Comparison of ENCODE assay signal across 17 cellular contexts in the genomic region with DNA sequence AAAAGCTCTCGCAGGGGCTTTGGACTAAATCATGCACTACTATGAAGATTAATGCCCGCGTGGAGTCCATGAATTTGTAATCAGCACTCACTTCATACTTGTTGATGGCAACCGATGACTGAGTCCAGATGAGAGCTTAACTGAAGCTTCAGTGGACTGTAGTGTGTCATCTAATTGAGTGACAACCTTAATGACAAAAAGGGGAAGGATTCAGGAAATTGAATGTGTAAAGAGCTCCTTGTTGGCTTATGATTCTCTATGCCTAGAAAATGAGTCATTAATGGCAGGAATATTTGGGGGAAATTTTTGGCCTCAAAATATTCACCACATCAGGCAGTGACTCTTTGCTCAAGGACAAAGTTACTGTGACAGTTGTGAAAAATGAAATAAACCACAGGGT. TPM values are rescaled to one million over a fixed set of nuclear protein-coding genes. Genes with fewer than 3 reads are reported as not detected.
DNase-seq lines count a peak whose midpoint lies in the region; ATAC-seq, FAIRE-seq and TF ChIP-seq lines count a peak whose summit lies in the region.
"Had no signal": no experiment of that assay in that cellular context is flagged by ENCODE, and none has a peak within 500 bp of the region (broad histone marks: within the 10 kb centered on the region; RNA-seq: fewer than 3 reads in every experiment).

No MANE protein-coding gene starts in this region.

- in situ Hi-C loops in K562 (cut with MboI) = loop anchor here (25.0 kb wide), 1 partner anchor 468 kb away; no protein-coding TSS in a partner anchor

- H3K27me3 ChIP-seq in K562 (ENCODE audit: control insufficient read depth in 2 of 2, insufficient read depth in 2 of 2, low read length in 2 of 2) (no peaks in the 10 kb centered on the region), right cardiac atrium (ENCODE audit: control insufficient read depth, insufficient read depth) (no peaks in the 10 kb centered on the region)

- no peak for TF ChIP-seq EP300 in K562 (IDR thresholded peaks at IDR 0.05; ENCODE audit: low read length)

- peak overlapping the region; percentile 1; the same call in 1 of the 2 replicates for H2AFZ ChIP-seq in K562 (ENCODE audit: low read depth, low read length)

- H3K4me2 ChIP-seq in K562 (ENCODE audit: insufficient read depth, low read length) = no peak overlapping the region

- H4K20me1 ChIP-seq in K562 (replicated peaks; ENCODE audit: control insufficient read depth, insufficient read depth, low read length) = no peaks in the 10 kb centered on the region

- H3K4me1 ChIP-seq in K562 (replicated peaks in 1 of 2; ENCODE audit: control insufficient read depth in 2 of 2, insufficient read depth in 2 of 2, low read length in 2 of 2) = peaks cover under 1 to 2% of the 10 kb centered on the region in 2 experiments; a peak in 3 of 5 replicates
- no peaks in the 10 kb centered on the region for H3K4me1 ChIP-seq in right cardiac atrium (ENCODE audit: control insufficient read depth, insufficient read depth, low read length)

- WGBS in K562 (ENCODE audit: insufficient coverage, low coverage, missing lambda C conversion rate) = 33% methylated on average over 4 of the region's 4 CpGs
- WGBS in right cardiac atrium = 52% methylated on average over 4 of the region's 4 CpGs

- no peak for TF ChIP-seq RAD21 in K562 (CRISPR knock-in tag; conservative IDR thresholded peaks at IDR 0.05 in 1 of 2, IDR thresholded peaks at IDR 0.05 in 1 of 2)

- TF ChIP-seq POLR2A in K562 (conservative IDR thresholded peaks at IDR 0.05) = no peak

- H3K9me3 ChIP-seq in K562 (replicated peaks; ENCODE audit: control insufficient read depth, insufficient read depth, low read depth, low read length) = no peaks in the 10 kb centered on the region
- H3K9me3 ChIP-seq in right cardiac atrium (ENCODE audit: control insufficient read depth, low read length) = no peaks in the 10 kb centered on the region

- H3K4me3 ChIP-seq in K562 (no peak overlapping the region), right cardiac atrium (ENCODE audit: low read length) (no peak overlapping the region)

- no TSS peak for BruUV-seq in K562 (replicated peaks; lab: Mats Ljungman, UMichigan)

- no peak for TF ChIP-seq CTCF in K562 (IDR thresholded peaks at IDR 0.05 in 2 of 3, conservative IDR thresholded peaks at IDR 0.05 in 1 of 3; ENCODE audit: insufficient read depth in 2 of 3, low read depth in 1 of 3, low read length in 3 of 3)

- ATAC-seq in GM18858 (IDR thresholded peaks at IDR 0.05; ENCODE audit: unreplicated experiment) (peak; percentile 24), GM21515 (IDR thresholded peaks at IDR 0.05; ENCODE audit: unreplicated experiment) (peak; percentile 14), HG03175 (IDR thresholded peaks at IDR 0.05; ENCODE audit: unreplicated experiment) (peak; percentile 13), K562 (0 out of 3 replicates have a peak, but pooled peaks have one; percentile 14), right cardiac atrium (no peak)
- ATAC-seq: WTC11 had no signal

- no peak for DNase-seq in K562 (ENCODE audit: extremely low read depth in 1 of 4, low spot score in 3 of 4)
- DNase-seq in H4 (ENCODE audit: low spot score) = no peak
- DNase-seq in NCI-H1092 (lab: John Stamatoyannopoulos, UW) = no peak
- DNase-seq in activated naive CD4-positive, alpha-beta T cell (lab: John Stamatoyannopoulos, UW) = no peak
- no peak for DNase-seq in right cardiac atrium
- DNase-seq: activated CD8-positive, alpha-beta memory T cell treated with anti-CD3 and anti-CD28 coated beads, Interleukin-2, amount 50 U/mL, for 48 hours; activated naive CD8-positive, alpha-beta T cell treated with anti-CD3 and anti-CD28 coated beads, Interleukin-2, amount 10 ng/mL, durations not matched to agents 7 days and 5 days; GOT3; posterior cingulate gyrus; stimulated activated CD8-positive, alpha-beta memory T cell treated with anti-CD3 and anti-CD28 coated beads, Interleukin-4, amount 100 ng/mL, for 48 hours had no signal

- CTCF ChIA-PET in K562 (lab: Yijun Ruan, JAX; ENCODE audit: low intra/inter-chr PET ratio) = no interaction called here

- H3K9me1 ChIP-seq in K562 (ENCODE audit: control insufficient read depth, insufficient read depth, low read length) = no peaks in the 10 kb centered on the region

- no peaks in the 10 kb centered on the region for H3K79me2 ChIP-seq in K562 (ENCODE audit: control insufficient read depth, insufficient read depth, low read length)

- FAIRE-seq in K562 (lab: Jason Lieb, UNC) = no peak
- FAIRE-seq: endothelial cell of umbilical vein, GM12892 had no signal

- POLR2A ChIA-PET in K562 (lab: Yijun Ruan, JAX) = interaction anchor here (0.9 to 1.1 kb wide), 2 partner anchors 28 to 234 kb away, joined by 3 to 4 read pairs; a partner anchor contains a TSS

- H3K9ac ChIP-seq in K562 (ENCODE audit: insufficient read depth in 1 of 2, low read depth in 2 of 2, low read length in 2 of 2) = no peak overlapping the region

- H3K27ac ChIP-seq in K562 (ENCODE audit: extremely low read depth, low read depth, low read length) = no peak overlapping the region
- no peak overlapping the region for H3K27ac ChIP-seq in right cardiac atrium (ENCODE audit: low read length)

- intact Hi-C loops in K562 (cut with micrococcal nuclease) = no loop called here
- intact Hi-C loops in right cardiac atrium (cut with DNase I) = no loop called here

- H3K36me3 ChIP-seq in K562 (ENCODE audit: control insufficient read depth, insufficient read depth, low read length) = no peaks in the 10 kb centered on the region

TF ChIP-seq in K562, 482 proteins besides CTCF, POLR2A, EP300 and RAD21 (continues in another document):
- TF ChIP-seq SMARCB1 (IDR thresholded peaks at IDR 0.05; ENCODE audit: insufficient read length, low read depth) (no peak), SAP30 (IDR thresholded peaks at IDR 0.05; ENCODE audit: borderline replicate concordance, insufficient read depth, low read depth, low read length, poor library complexity, severe bottlenecking) (no peak)
- TF ChIP-seq, protein P1, sequence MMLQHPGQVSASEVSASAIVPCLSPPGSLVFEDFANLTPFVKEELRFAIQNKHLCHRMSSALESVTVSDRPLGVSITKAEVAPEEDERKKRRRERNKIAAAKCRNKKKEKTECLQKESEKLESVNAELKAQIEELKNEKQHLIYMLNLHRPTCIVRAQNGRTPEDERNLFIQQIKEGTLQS (IDR thresholded peaks at IDR 0.05) = peak; percentile 42
- TF ChIP-seq, protein P1 (CRISPR knock-in tag; conservative IDR thresholded peaks at IDR 0.05) = no peak
- TF ChIP-seq, protein P2, sequence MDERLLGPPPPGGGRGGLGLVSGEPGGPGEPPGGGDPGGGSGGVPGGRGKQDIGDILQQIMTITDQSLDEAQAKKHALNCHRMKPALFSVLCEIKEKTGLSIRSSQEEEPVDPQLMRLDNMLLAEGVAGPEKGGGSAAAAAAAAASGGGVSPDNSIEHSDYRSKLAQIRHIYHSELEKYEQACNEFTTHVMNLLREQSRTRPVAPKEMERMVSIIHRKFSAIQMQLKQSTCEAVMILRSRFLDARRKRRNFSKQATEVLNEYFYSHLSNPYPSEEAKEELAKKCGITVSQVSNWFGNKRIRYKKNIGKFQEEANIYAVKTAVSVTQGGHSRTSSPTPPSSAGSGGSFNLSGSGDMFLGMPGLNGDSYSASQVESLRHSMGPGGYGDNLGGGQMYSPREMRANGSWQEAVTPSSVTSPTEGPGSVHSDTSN (CRISPR knock-in tag; IDR thresholded peaks at IDR 0.05; ENCODE audit: low read depth) = 0 out of 2 replicates have a peak, but pooled peaks have one; percentile 45
- TF ChIP-seq, protein P2 (tag; conservative IDR thresholded peaks at IDR 0.05; ENCODE audit: low read depth) = peak; percentile 84

RNA-seq across cellular contexts. Expression of a gene that starts 55.2 kb away (rescaled TPM):
- 206 and 247 TPM in 2 replicates for total RNA-seq in K562 (2011; cell fraction: chromatin; rRNA removed; ENCODE audit: low replicate concordance)
- total RNA-seq in K562 (2011; cell fraction: nucleolus; rRNA removed) = 93.6 and 103 TPM in 2 replicates
- 120 and 144 TPM in 2 replicates for total RNA-seq in K562 (2011; cell fraction: nucleoplasm; rRNA removed)
- total RNA-seq in K562 (2014; rRNA removed) (54.6 and 61.6 TPM in 2 replicates), K562 (2014; rRNA removed; fragmentation: Illumina TruSeq; extraction: Trizol) (90.6 and 106 TPM in 2 replicates), K562 (2015; rRNA removed; fragmentation: Illumina TruSeq; extraction: Trizol) (68.5 and 69.6 TPM in 2 replicates), K562 (2021) (89.4 and 99.3 TPM in 2 replicates), right cardiac atrium (10 to 100 TPM in 1 of 4 donors, 1 to 10 TPM in 3; 8.2 to 20.1 (median 9.4) TPM)
- polyA plus RNA-seq in K562 (2011; rRNA removed) (53.5 and 54.6 TPM in 2 replicates), K562 (2014; fragmentation: Illumina TruSeq; extraction: Trizol) (24.1 and 24.8 TPM in 2 replicates), K562 (2014; fragmentation: Nextera tagmentation; extraction: Ambion mirVana) (10 to 100 TPM in 1 of 2 experiments, 1 to 10 TPM in 1; 7.8 to 30.2 TPM), K562 (2014; rRNA removed) (20.2 and 24.9 TPM in 2 replicates), right cardiac atrium (2.0 TPM)
- 28.3 and 33.4 TPM in 2 replicates for polyA plus RNA-seq in K562 (2011; cell fraction: cytosol; rRNA removed)
- polyA plus RNA-seq in K562 (2011; cell fraction: nucleus; rRNA removed) = 48.4 and 72.1 TPM in 2 replicates
- polyA plus RNA-seq in K562 (2012) = 18.9 and 21.5 TPM in 2 replicates
- 207 and 259 TPM in 2 replicates for polyA minus RNA-seq in K562 (2011; rRNA and poly(A)+ RNA removed)
- polyA minus RNA-seq in K562 (2011; cell fraction: cytosol; rRNA and poly(A)+ RNA removed) = 91.1 and 132 TPM in 2 replicates
- polyA minus RNA-seq in K562 (2011; cell fraction: nucleus; rRNA and poly(A)+ RNA removed) = 127 and 151 TPM in 2 replicates
- total RNA-seq in H4 (2014; rRNA removed; shearing (Covaris generic)) = 6.3 and 6.9 TPM in 2 replicates
- total RNA-seq: activated naive CD8-positive, alpha-beta T cell treated with anti-CD3 and anti-CD28 coated beads, Interleukin-2, amount 10 ng/mL, durations not matched to agents 7 days and 5 days; B cell; endothelial cell of umbilical vein had no signal
- polyA plus RNA-seq: endothelial cell of umbilical vein had no signal

Comparison
In these comparisons a context has a peak if more than half of its experiments do, and no peak if none do; other contexts are left out.
1. ATAC-seq: peak in GM18858 (single experiment), GM21515 (single experiment), HG03175 (single experiment) and K562 (single experiment); none in right cardiac atrium (0 of 2).